ENCODE assay signal across 11 cellular contexts in the genomic region with DNA sequence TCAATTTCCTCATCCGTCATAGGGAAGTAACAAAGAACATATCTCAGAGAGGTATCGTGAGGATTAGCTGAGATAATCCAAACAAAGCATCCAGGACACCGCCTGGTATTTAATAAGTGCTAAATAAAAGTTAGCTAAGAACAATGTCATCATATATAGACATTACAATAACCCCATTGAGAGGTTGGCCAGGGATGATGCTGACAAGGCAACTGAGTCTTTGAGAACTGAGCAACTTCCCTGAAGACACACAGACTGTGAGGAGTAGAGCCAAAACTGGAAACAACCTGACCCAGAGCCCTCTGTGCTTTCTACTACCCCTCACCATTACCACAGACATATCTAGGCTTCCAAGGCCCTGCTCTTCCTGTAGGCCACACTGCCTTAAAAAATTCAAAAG.
"Had no signal": no experiment of that assay in that cellular context is flagged by ENCODE, and none has a peak within 500 bp of the region (broad histone marks: within the 10 kb centered on the region; RNA-seq: fewer than 3 reads in every experiment).

No MANE protein-coding gene starts in this region.

- H3K36me3 ChIP-seq: colonic mucosa had no signal

- H3K27me3 ChIP-seq: colonic mucosa, gastrocnemius medialis, right lobe of liver, suprapubic skin had no signal

- ATAC-seq: gastrocnemius medialis; right lobe of liver; stimulated activated naive B cell treated with anti-CD40 and anti-IgM and Interleukin-4, amounts not matched to agents 10 μg/mL and 1 μg/mL and 100 μg/mL, for 72 hours had no signal

- DNase-seq: activated CD4-positive, alpha-beta T cell treated with anti-CD3 and anti-CD28 coated beads, Interleukin-2, amount 10 ng/mL, durations not matched to agents 7 days and 5 days; activated CD4-positive, CD25-positive, alpha-beta regulatory T cell; activated effector memory CD4-positive, alpha-beta T cell treated with anti-CD3 and anti-CD28 coated beads, Interleukin-2, amount 50 U/mL, for 16 hours; aorta; colonic mucosa; effector CD4-positive, alpha-beta T cell; gastrocnemius medialis; kidney; right lobe of liver; stimulated activated naive B cell treated with anti-CD40 and anti-IgM and Interleukin-4, amounts not matched to agents 10 μg/mL and 1 μg/mL and 100 μg/mL, for 72 hours had no signal

- H3K9me3 ChIP-seq: colonic mucosa, gastrocnemius medialis, right lobe of liver, suprapubic skin had no signal

- H3K27ac ChIP-seq: colonic mucosa, gastrocnemius medialis, suprapubic skin had no signal

- H3K4me1 ChIP-seq: colonic mucosa had no signal

- H3K4me3 ChIP-seq: colonic mucosa, gastrocnemius medialis, right lobe of liver, suprapubic skin had no signal
